In genomic region chr4:143437937-143438336, GRCh38 we compare ENCODE assay signal across 15 cellular contexts.
A peak's percentile ranks its signal among the peaks of the same experiment; 100 is the strongest.
DNase-seq lines count a peak whose midpoint lies in the region; ATAC-seq lines count a peak whose summit lies in the region.
"Had no signal": no experiment of that assay in that cellular context is flagged by ENCODE, and none has a peak within 500 bp of the region (broad histone marks: within the 10 kb centered on the region; RNA-seq: fewer than 3 reads in every experiment).

No MANE protein-coding gene starts in this region.

- no peak overlapping the region for H3K4me3 Mint-ChIP-seq in activated T-cell treated with anti-CD3 and anti-CD28 coated beads, Interleukin-2, amount 50 U/mL, for 4 hours

- peak; percentile 8 to 50 for DNase-seq in NCI-H2081 (lab: John Stamatoyannopoulos, UW)
- DNase-seq in NCI-H2081 treated with DMSO at 0.1 percent for 48 hours (lab: John Stamatoyannopoulos, UW), result no peak
- DNase-seq in NCI-H1092 (lab: John Stamatoyannopoulos, UW), result peak; percentile 6
- peak; percentile 12 for DNase-seq in NCI-H748 treated with DMSO at 0.1 percent for 48 hours (lab: John Stamatoyannopoulos, UW)
- DNase-seq in substantia nigra (lab: John Stamatoyannopoulos, UW), result no peak
- no peak for DNase-seq in activated T-cell treated with anti-CD3 and anti-CD28 coated beads, Interleukin-2, amount 50 U/mL, for 4 hours
- DNase-seq in NCI-H2107 (lab: John Stamatoyannopoulos, UW), result no peak
- DNase-seq: C1 segment of cervical spinal cord, GOT3, KG1, NCI-H1694 treated with DMSO at 0.1 percent for 48 hours, NCI-H2227 treated with DMSO at 0.1 percent for 48 hours, NCI-H526, PC-9 had no signal

- peaks cover 4% of the 10 kb centered on the region for H3K27me3 Mint-ChIP-seq in activated T-cell treated with anti-CD3 and anti-CD28 coated beads, Interleukin-2, amount 50 U/mL, for 4 hours (ENCODE audit: low read depth)

- no peaks in the 10 kb centered on the region for H3K36me3 Mint-ChIP-seq in activated T-cell treated with anti-CD3 and anti-CD28 coated beads, Interleukin-2, amount 50 U/mL, for 4 hours (ENCODE audit: insufficient read depth)

- no peaks in the 10 kb centered on the region for H3K9me3 Mint-ChIP-seq in activated T-cell treated with anti-CD3 and anti-CD28 coated beads, Interleukin-2, amount 50 U/mL, for 4 hours

- no peak for ATAC-seq in activated T-cell treated with anti-CD3 and anti-CD28 coated beads, Interleukin-2, amount 50 U/mL, for 4 hours
- ATAC-seq in GM19463 (IDR thresholded peaks at IDR 0.05; ENCODE audit: unreplicated experiment), result no peak

- no peaks in the 10 kb centered on the region for H3K4me1 Mint-ChIP-seq in activated T-cell treated with anti-CD3 and anti-CD28 coated beads, Interleukin-2, amount 50 U/mL, for 4 hours (ENCODE audit: low read depth)

- peak overlapping the region; percentile 11 for H3K27ac ChIP-seq in substantia nigra (ENCODE audit: low read depth, low read length, poor library complexity, severe bottlenecking)
- H3K27ac ChIP-seq: PC-9 had no signal

Comparison
In these comparisons a context has a peak if more than half of its experiments do, and no peak if none do; other contexts are left out.
1. DNase-seq: peak in NCI-H2081 (2 of 2), NCI-H1092 (single experiment) and NCI-H748 treated with DMSO at 0.1 percent for 48 hours (single experiment); none in NCI-H2081 treated with DMSO at 0.1 percent for 48 hours (single experiment), substantia nigra (0 of 49), activated T-cell treated with anti-CD3 and anti-CD28 coated beads, Interleukin-2, amount 50 U/mL, for 4 hours (single experiment) and NCI-H2107 (single experiment).